11 cellular contexts compared by ENCODE assay signal in the genomic region with DNA sequence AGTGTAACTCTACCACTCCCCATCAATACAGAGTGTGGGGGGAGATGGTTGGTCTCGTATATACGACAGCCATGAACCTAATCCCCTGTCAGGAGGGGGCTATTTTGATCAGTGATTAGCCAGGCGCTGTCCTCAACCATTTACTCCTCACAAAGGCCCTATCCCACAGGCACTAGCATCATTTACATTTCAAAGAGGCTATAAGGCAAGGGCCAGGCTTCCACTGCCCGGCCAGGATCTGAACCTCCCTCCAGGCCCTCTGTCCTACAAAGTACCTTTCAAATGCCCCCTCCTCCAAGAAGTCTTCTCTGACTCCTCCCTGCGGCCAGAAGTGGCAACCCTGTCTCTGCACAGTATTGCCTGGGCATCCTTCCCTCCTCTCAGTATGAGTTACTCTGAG.
DNase-seq lines count a peak whose midpoint lies in the region; ATAC-seq, FAIRE-seq and TF ChIP-seq lines count a peak whose summit lies in the region.
"Had no signal": no experiment of that assay in that cellular context is flagged by ENCODE, and none has a peak within 500 bp of the region (broad histone marks: within the 10 kb centered on the region; RNA-seq: fewer than 3 reads in every experiment).

No MANE protein-coding gene starts in this region.

- H3K27me3 Mint-ChIP-seq in activated naive CD4-positive, alpha-beta T cell treated with anti-CD3 and anti-CD28 coated beads, Interleukin-2, amount 10 ng/mL, durations not matched to agents 7 days and 5 days: no peaks in the 10 kb centered on the region

- peaks cover 3% of the 10 kb centered on the region for H3K36me3 Mint-ChIP-seq in activated naive CD4-positive, alpha-beta T cell treated with anti-CD3 and anti-CD28 coated beads, Interleukin-2, amount 10 ng/mL, durations not matched to agents 7 days and 5 days

- H3K4me3 Mint-ChIP-seq in activated naive CD4-positive, alpha-beta T cell treated with anti-CD3 and anti-CD28 coated beads, Interleukin-2, amount 10 ng/mL, durations not matched to agents 7 days and 5 days: no peak overlapping the region

- CTCF ChIA-PET in activated naive CD4-positive, alpha-beta T cell treated with anti-CD3 and anti-CD28 coated beads, Interleukin-2, amount 10 ng/mL, durations not matched to agents 7 days and 5 days (lab: Charles Lee): no interaction called here

- no peaks in the 10 kb centered on the region for H3K9me3 ChIP-seq in lower lobe of right lung
- H3K9me3 ChIP-seq in thoracic aorta: no peaks in the 10 kb centered on the region
- H3K9me3 ChIP-seq in pancreas: no peaks in the 10 kb centered on the region

- H3K27me3 ChIP-seq in lower lobe of right lung (ENCODE audit: low read depth): no peaks in the 10 kb centered on the region
- H3K27me3 ChIP-seq in thoracic aorta (replicated peaks; ENCODE audit: insufficient read depth): no peaks in the 10 kb centered on the region
- H3K27me3 ChIP-seq in pancreas: no peaks in the 10 kb centered on the region

- H3K4me1 Mint-ChIP-seq in activated naive CD4-positive, alpha-beta T cell treated with anti-CD3 and anti-CD28 coated beads, Interleukin-2, amount 10 ng/mL, durations not matched to agents 7 days and 5 days: peaks cover 34% of the 10 kb centered on the region

- peak overlapping the region; percentile 37 for H3K27ac Mint-ChIP-seq in activated naive CD4-positive, alpha-beta T cell treated with anti-CD3 and anti-CD28 coated beads, Interleukin-2, amount 10 ng/mL, durations not matched to agents 7 days and 5 days

- intact Hi-C loops in lower lobe of right lung (cut with DNase I): no loop called here
- intact Hi-C loops in pancreas (cut with DNase I): no loop called here

- peaks cover 86% of the 10 kb centered on the region for H3K4me1 ChIP-seq in lower lobe of right lung
- peaks cover 56 to 77% of the 10 kb centered on the region in 2 donors for H3K4me1 ChIP-seq in thoracic aorta (ENCODE audit: control insufficient read depth in 1 of 2, low read depth in 2 of 2)
- peaks cover 22 to 41% (median 37%) of the 10 kb centered on the region in 3 donors for H3K4me1 ChIP-seq in pancreas

- no peak for ATAC-seq in lower lobe of right lung
- ATAC-seq in thoracic aorta (ENCODE audit: insufficient number of reproducible peaks, low FRiP score, low read depth): no peak
- ATAC-seq in pancreas: no peak

- no peaks in the 10 kb centered on the region for H3K9me3 Mint-ChIP-seq in activated naive CD4-positive, alpha-beta T cell treated with anti-CD3 and anti-CD28 coated beads, Interleukin-2, amount 10 ng/mL, durations not matched to agents 7 days and 5 days

- DNase-seq in activated naive CD4-positive, alpha-beta T cell treated with anti-CD3 and anti-CD28 coated beads, Interleukin-2, amount 10 ng/mL, durations not matched to agents 7 days and 5 days: no peak
- no peak for DNase-seq in activated naive CD4-positive, alpha-beta T cell (lab: John Stamatoyannopoulos, UW)
- DNase-seq in lower lobe of right lung (no peak), thoracic aorta (ENCODE audit: low spot score) (no peak), NCI-H748 treated with DMSO at 0.1 percent for 48 hours (lab: John Stamatoyannopoulos, UW) (no peak), pancreas (no peak)
- DNase-seq in stimulated activated CD4-positive, alpha-beta T cell treated with anti-CD3 and anti-CD28 coated beads, Interleukin-2, amount 100 ng/mL, for 48 hours: no peak
- DNase-seq: NCI-H2171 treated with DMSO at 0.1 percent for 48 hours; OCI-M1; stimulated activated CD4-positive, alpha-beta T cell treated with anti-CD3 and anti-CD28 coated beads, Interleukin-1b, Interleukin-23, amount 100 ng/mL, for 48 hours had no signal

- H3K4me3 ChIP-seq in lower lobe of right lung (no peak overlapping the region), thoracic aorta (no peak overlapping the region), pancreas (no peak overlapping the region)

- H3K36me3 ChIP-seq in lower lobe of right lung: no peaks in the 10 kb centered on the region
- no peaks in the 10 kb centered on the region for H3K36me3 ChIP-seq in thoracic aorta
- H3K36me3 ChIP-seq in pancreas: no peaks in the 10 kb centered on the region

- peak overlapping the region; percentile 93 for H3K27ac ChIP-seq in angular gyrus (ENCODE audit: low read depth, low read length)
- H3K27ac ChIP-seq in lower lobe of right lung: peak overlapping the region; percentile 79
- H3K27ac ChIP-seq in thoracic aorta: peak overlapping the region; percentile 83 to 86
- no peak overlapping the region for H3K27ac ChIP-seq in pancreas

- TF ChIP-seq CTCF in lower lobe of right lung (IDR thresholded peaks at IDR 0.05) (no peak), thoracic aorta (IDR thresholded peaks at IDR 0.05) (no peak), pancreas (IDR thresholded peaks at IDR 0.05) (no peak)

- no peak for FAIRE-seq in pancreas (lab: Jason Lieb, UNC)

- WGBS in pancreas, 2 donors: 92 to 95% methylated on average over 5 of the region's 5 CpGs

Comparison
In these comparisons a context has a peak if more than half of its experiments do, and no peak if none do; other contexts are left out.
1. H3K27ac ChIP-seq: peak in angular gyrus (single experiment), lower lobe of right lung (single experiment) and thoracic aorta (2 of 2); none in pancreas (0 of 4).